ENCODE assay signal across 6 cellular contexts in the genomic region with DNA sequence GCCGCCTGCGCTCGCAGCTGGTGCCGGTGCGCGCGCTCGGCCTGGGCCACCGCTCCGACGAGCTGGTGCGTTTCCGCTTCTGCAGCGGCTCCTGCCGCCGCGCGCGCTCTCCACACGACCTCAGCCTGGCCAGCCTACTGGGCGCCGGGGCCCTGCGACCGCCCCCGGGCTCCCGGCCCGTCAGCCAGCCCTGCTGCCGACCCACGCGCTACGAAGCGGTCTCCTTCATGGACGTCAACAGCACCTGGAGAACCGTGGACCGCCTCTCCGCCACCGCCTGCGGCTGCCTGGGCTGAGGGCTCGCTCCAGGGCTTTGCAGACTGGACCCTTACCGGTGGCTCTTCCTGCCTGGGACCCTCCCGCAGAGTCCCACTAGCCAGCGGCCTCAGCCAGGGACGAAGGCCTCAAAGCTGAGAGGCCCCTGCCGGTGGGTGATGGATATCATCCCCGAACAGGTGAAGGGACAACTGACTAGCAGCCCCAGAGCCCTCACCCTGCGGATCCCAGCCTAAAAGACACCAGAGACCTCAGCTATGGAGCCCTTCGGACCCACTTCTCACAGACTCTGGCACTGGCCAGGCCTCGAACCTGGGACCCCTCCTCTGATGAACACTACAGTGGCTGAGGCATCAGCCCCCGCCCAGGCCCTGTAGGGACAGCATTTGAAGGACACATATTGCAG. TPM values are rescaled to one million over a fixed set of nuclear protein-coding genes. Genes with fewer than 3 reads are reported as not detected.
DNase-seq lines count a peak whose midpoint lies in the region; ATAC-seq, FAIRE-seq and TF ChIP-seq lines count a peak whose summit lies in the region.

No MANE protein-coding gene starts in this region.

- H3K14ac ChIP-seq in H1 (ENCODE audit: insufficient read length) = no peak overlapping the region

- 10% methylated on average over 45 of the region's 49 CpGs; no CpG with 5 or more reads in 1 of the 2 experiments for WGBS in H1 (ENCODE audit: extremely low coverage in 1 of 2, insufficient coverage in 1 of 2, insufficient read length in 1 of 2, insufficient replicate concordance in 2 of 2, low coverage in 1 of 2, low lambda C conversion rate in 2 of 2, missing lambda C conversion rate in 1 of 2), 2 experiments

- H3K4me1 ChIP-seq in H1 (replicated peaks in 1 of 4; ENCODE audit: control insufficient read depth in 3 of 4, insufficient read depth in 4 of 4, low read length in 3 of 4) = peaks cover 13 to 39% (median 31%) of the 10 kb centered on the region in 4 experiments

- peak; percentile 18 to 32; a peak in 2 of 4 replicates for TF ChIP-seq RAD21 in H1 (IDR thresholded peaks at IDR 0.05 in 1 of 2, conservative IDR thresholded peaks at IDR 0.05 in 1 of 2; ENCODE audit: low read depth in 2 of 2, low read length in 2 of 2)

- CTCF ChIA-PET in H1 (lab: Charles Lee; ENCODE audit: partially characterized antibody) = interaction anchor here (1.0 to 18.6 kb wide), 15 partner anchors 8 to 168 kb away, joined by 3 to 618 read pairs (median 20); a partner anchor contains a TSS

- no peak for FAIRE-seq in H1 (lab: Jason Lieb, UNC)

- H3K9ac ChIP-seq in H1 (replicated peaks in 1 of 4; ENCODE audit: extremely low read depth in 1 of 4, low read depth in 3 of 4, low read length in 3 of 4) = peak overlapping the region in 2 of 4 experiments; percentile 8 to 37; a peak in 2 of 7 replicates

- ATAC-seq in Right ventricle myocardium inferior = peak; percentile 24
- no peak for ATAC-seq in HG02763 (IDR thresholded peaks at IDR 0.05; ENCODE audit: unreplicated experiment)

- no peaks in the 10 kb centered on the region; a peak in 1 of 8 replicates for H3K36me3 ChIP-seq in H1 (ENCODE audit: control insufficient read depth in 2 of 4, insufficient read depth in 4 of 4, low read length in 3 of 4)

- H3K4me2 ChIP-seq in H1 (ENCODE audit: insufficient read depth in 1 of 2, low read depth in 2 of 2, low read length in 2 of 2) = peak overlapping the region; percentile 89 to 93

- H2BK20ac ChIP-seq in H1 (ENCODE audit: low read length) = no peak overlapping the region

- peak overlapping the region; percentile 47 for H4K91ac ChIP-seq in H1 (replicated peaks; ENCODE audit: insufficient read length, low read length)

- intact Hi-C loops in Right ventricle myocardium inferior (cut with DNase I) = loop anchor here (10.0 kb wide), 1 partner anchor 102 kb away; no protein-coding TSS in a partner anchor
- intact Hi-C loops in cardiac septum (cut with DNase I) = no loop called here
- intact Hi-C loops in posterior vena cava (cut with DNase I) = loop anchor here in 1 of 2 donors (5.0 kb wide), 1 partner anchor 174 kb away; no protein-coding TSS in a partner anchor

- H3K56ac ChIP-seq in H1 (replicated peaks; ENCODE audit: insufficient read length, low read depth, low read length) = no peak overlapping the region

- H2AK5ac ChIP-seq in H1 (ENCODE audit: low read depth, low read length) = no peak overlapping the region

- H3K4ac ChIP-seq in H1 (replicated peaks; ENCODE audit: insufficient read length, low read depth, low read length) = no peak overlapping the region

- H3K27ac ChIP-seq in H1 (ENCODE audit: low read depth, low read length) = no peak overlapping the region

- H3K9me3 ChIP-seq in H1 (ENCODE audit: insufficient read depth in 2 of 2, low read depth in 1 of 2, low read length in 1 of 2) = no peaks in the 10 kb centered on the region

- H2BK12ac ChIP-seq in H1 (ENCODE audit: low read depth, low read length) = no peak overlapping the region

- POLR2A ChIA-PET in H1 (lab: Charles Lee; ENCODE audit: partially characterized antibody) = interaction anchor here (1.2 to 8.0 kb wide), 2 partner anchors 172 to 214 kb away, joined by 3 to 89 read pairs; no protein-coding TSS in a partner anchor

- H3K27me3 ChIP-seq in H1 (replicated peaks in 1 of 4; ENCODE audit: control insufficient read depth in 3 of 4, extremely low read depth in 1 of 4, insufficient read depth in 3 of 4, low read length in 3 of 4) = peaks cover 0 to 8% (median 4%) of the 10 kb centered on the region in 4 experiments; a peak in 5 of 7 replicates

- no peak for TF ChIP-seq POLR2A in H1 (IDR thresholded peaks at IDR 0.05; ENCODE audit: control extremely low read depth in 1 of 2, low read depth in 2 of 2, low read length in 2 of 2)

- peaks cover 7 to 8% of the 10 kb centered on the region in 2 experiments for H4K20me1 ChIP-seq in H1 (replicated peaks in 1 of 2; ENCODE audit: control insufficient read depth in 1 of 2, insufficient read depth in 2 of 2, low read length in 2 of 2)

- peak overlapping the region; percentile 81; the same call in 1 of the 2 replicates for H2BK15ac ChIP-seq in H1 (ENCODE audit: low read length)

- H2AFZ ChIP-seq in H1 (ENCODE audit: low read length) = no peak overlapping the region; the same call in 1 of the 2 replicates

- peak overlapping the region; percentile 40 to 69 (median 48) for H3K4me3 ChIP-seq in H1 (ENCODE audit: extremely low read depth in 1 of 4, insufficient read depth in 2 of 4, low read depth in 3 of 4, low read length in 4 of 4)

- H3K18ac ChIP-seq in H1 (ENCODE audit: extremely low read depth, low read length) = peak overlapping the region; percentile 51

- H4K5ac ChIP-seq in H1 (ENCODE audit: insufficient read length, low read depth, low read length) = no peak overlapping the region

- peak in 2 of 3 experiments; percentile 29 to 54; a peak in 3 of 4 replicates for TF ChIP-seq CTCF in H1 (IDR thresholded peaks at IDR 0.05; ENCODE audit: control extremely low read depth in 1 of 3, insufficient read depth in 1 of 3, low read depth in 1 of 3, low read length in 3 of 3)

- H3K23me2 ChIP-seq in H1 (ENCODE audit: low read depth, low read length) = peaks cover 11% of the 10 kb centered on the region; the same call in 1 of the 2 replicates

- H3K79me2 ChIP-seq in H1 (ENCODE audit: control insufficient read depth in 1 of 2, insufficient read depth in 2 of 2, low read length in 2 of 2) = no peaks in the 10 kb centered on the region

- H3K23ac ChIP-seq in H1 (ENCODE audit: insufficient read length) = no peak overlapping the region

- no peak overlapping the region for H2BK120ac ChIP-seq in H1 (replicated peaks; ENCODE audit: low read depth, low read length)

- H4K8ac ChIP-seq in H1 (ENCODE audit: extremely low read depth, insufficient read depth, low read length) = no peak overlapping the region

- H2BK5ac ChIP-seq in H1 (ENCODE audit: low read depth, low read length) = peak overlapping the region; percentile 44; the same call in 1 of the 2 replicates

- H3K79me1 ChIP-seq in H1 (ENCODE audit: low read depth, low read length) = no peaks in the 10 kb centered on the region

- TF ChIP-seq EP300 in H1 (IDR thresholded peaks at IDR 0.05; ENCODE audit: borderline replicate concordance in 1 of 2, low read depth in 2 of 2, low read length in 2 of 2) = no peak

- DNase-seq in Right ventricle myocardium inferior (ENCODE audit: missing footprints) (no peak), cardiac septum (ENCODE audit: low spot score) (no peak), H1 (ENCODE audit: low read depth in 1 of 2, low spot score in 2 of 2) (peak in 1 of 2 experiments; percentile 74), posterior vena cava (ENCODE audit: low spot score) (peak; percentile 78), HUDEP-2 (lab: John Stamatoyannopoulos, UW; ENCODE audit: unreplicated experiment in 76 of 76) (no peak)

RNA-seq across cellular contexts. Expression of a gene that starts 3.0 kb away (rescaled TPM):
- total RNA-seq in Right ventricle myocardium inferior (0.49 TPM), cardiac septum (0.70 TPM), posterior vena cava (1 to 10 TPM; 2.5 to 4.2 TPM)
- 22.7 and 23.3 TPM in 2 replicates for total RNA-seq in H1 (2021; fragmentation: NEBNext Ultra II Directional; extraction: Animal tissue kit (Norgen Biotek cat#: 25700))
- 13.5 and 17.4 TPM in 2 replicates for polyA plus RNA-seq in H1 (2011; rRNA removed)
- polyA plus RNA-seq in H1 (2011; cell fraction: cytosol; rRNA removed) = 17.3 TPM
- polyA plus RNA-seq in H1 (2011; cell fraction: nucleus; rRNA removed) = 51.9 TPM
- 9.2 to 17.1 TPM (median 15.6 TPM) in 4 replicates for polyA plus RNA-seq in H1 (2012, experiment 1 of 2)
- 7.0 TPM for polyA plus RNA-seq in H1 (2012, experiment 2 of 2)
- polyA plus RNA-seq in H1 (2013, experiment 1 of 2) = 19.3 TPM
- polyA plus RNA-seq in H1 (2013, experiment 2 of 2) = 19.6 TPM
- 2.1 and 5.6 TPM in 2 replicates for polyA minus RNA-seq in H1 (2011; rRNA and poly(A)+ RNA removed)
- 13.7 TPM for polyA minus RNA-seq in H1 (2011; cell fraction: cytosol; rRNA and poly(A)+ RNA removed)
- polyA minus RNA-seq in H1 (2011; cell fraction: nucleus; rRNA and poly(A)+ RNA removed) = 21.4 TPM

RNA-seq across cellular contexts. Expression of a gene that starts 10.1 kb away (rescaled TPM):
- total RNA-seq in Right ventricle myocardium inferior (56.9 TPM), cardiac septum (60.6 TPM), posterior vena cava (10 to 100 TPM; 20.4 to 21.8 TPM)
- 20.7 and 23.0 TPM in 2 replicates for total RNA-seq in H1 (2021; fragmentation: NEBNext Ultra II Directional; extraction: Animal tissue kit (Norgen Biotek cat#: 25700))
- polyA plus RNA-seq in H1 (2011; rRNA removed) = 27.0 and 29.4 TPM in 2 replicates
- polyA plus RNA-seq in H1 (2011; cell fraction: cytosol; rRNA removed) = 21.9 TPM
- 39.3 TPM for polyA plus RNA-seq in H1 (2011; cell fraction: nucleus; rRNA removed)
- polyA plus RNA-seq in H1 (2012, experiment 1 of 2) = 17.0 to 24.3 TPM (median 21.8 TPM) in 4 replicates
- 28.0 TPM for polyA plus RNA-seq in H1 (2012, experiment 2 of 2)
- 10.8 TPM for polyA plus RNA-seq in H1 (2013, experiment 1 of 2)
- polyA plus RNA-seq in H1 (2013, experiment 2 of 2) = 10.3 TPM
- 47.8 and 49.9 TPM in 2 replicates for polyA minus RNA-seq in H1 (2011; rRNA and poly(A)+ RNA removed)
- 19.0 TPM for polyA minus RNA-seq in H1 (2011; cell fraction: cytosol; rRNA and poly(A)+ RNA removed)
- 22.4 TPM for polyA minus RNA-seq in H1 (2011; cell fraction: nucleus; rRNA and poly(A)+ RNA removed)

RNA-seq across cellular contexts. Expression of a gene that starts 33.2 kb away (rescaled TPM):
- total RNA-seq in Right ventricle myocardium inferior (14.8 TPM), cardiac septum (15.5 TPM), posterior vena cava (10 to 100 TPM; 13.5 to 14.5 TPM)
- total RNA-seq in H1 (2021; fragmentation: NEBNext Ultra II Directional; extraction: Animal tissue kit (Norgen Biotek cat#: 25700)) = 64.9 and 65.3 TPM in 2 replicates
- 92.1 and 163 TPM in 2 replicates for polyA plus RNA-seq in H1 (2011; rRNA removed)
- 86.7 TPM for polyA plus RNA-seq in H1 (2011; cell fraction: cytosol; rRNA removed)
- 239 TPM for polyA plus RNA-seq in H1 (2011; cell fraction: nucleus; rRNA removed)
- polyA plus RNA-seq in H1 (2012, experiment 1 of 2) = 43.5 to 63.1 TPM (median 52.3 TPM) in 4 replicates
- polyA plus RNA-seq in H1 (2012, experiment 2 of 2) = 81.4 TPM
- 39.0 TPM for polyA plus RNA-seq in H1 (2013, experiment 1 of 2)
- 35.0 TPM for polyA plus RNA-seq in H1 (2013, experiment 2 of 2)
- 74.9 and 79.0 TPM in 2 replicates for polyA minus RNA-seq in H1 (2011; rRNA and poly(A)+ RNA removed)
- polyA minus RNA-seq in H1 (2011; cell fraction: cytosol; rRNA and poly(A)+ RNA removed) = 53.3 TPM
- polyA minus RNA-seq in H1 (2011; cell fraction: nucleus; rRNA and poly(A)+ RNA removed) = 78.0 TPM

RNA-seq across cellular contexts. Expression of a gene that starts 38.1 kb away (rescaled TPM):
- total RNA-seq in Right ventricle myocardium inferior (84.5 TPM), cardiac septum (81.6 TPM), posterior vena cava (10 to 100 TPM; 69.4 to 77.4 TPM)
- 105 and 106 TPM in 2 replicates for total RNA-seq in H1 (2021; fragmentation: NEBNext Ultra II Directional; extraction: Animal tissue kit (Norgen Biotek cat#: 25700))
- 302 and 308 TPM in 2 replicates for polyA plus RNA-seq in H1 (2011; rRNA removed)
- polyA plus RNA-seq in H1 (2011; cell fraction: cytosol; rRNA removed) = 184 TPM
- 229 TPM for polyA plus RNA-seq in H1 (2011; cell fraction: nucleus; rRNA removed)
- polyA plus RNA-seq in H1 (2012, experiment 1 of 2) = 67.6 to 121 TPM (median 110 TPM) in 4 replicates
- 213 TPM for polyA plus RNA-seq in H1 (2012, experiment 2 of 2)
- polyA plus RNA-seq in H1 (2013, experiment 1 of 2) = 82.5 TPM
- 103 TPM for polyA plus RNA-seq in H1 (2013, experiment 2 of 2)
- polyA minus RNA-seq in H1 (2011; rRNA and poly(A)+ RNA removed) = 81.0 and 107 TPM in 2 replicates
- polyA minus RNA-seq in H1 (2011; cell fraction: cytosol; rRNA and poly(A)+ RNA removed) = 56.4 TPM
- 57.2 TPM for polyA minus RNA-seq in H1 (2011; cell fraction: nucleus; rRNA and poly(A)+ RNA removed)

RNA-seq across cellular contexts. Expression of a gene that starts 42.4 kb away (rescaled TPM):
- total RNA-seq in Right ventricle myocardium inferior (39.1 TPM), cardiac septum (44.3 TPM), posterior vena cava (10 to 100 TPM; 39.0 to 45.7 TPM)
- 56.5 and 60.6 TPM in 2 replicates for total RNA-seq in H1 (2021; fragmentation: NEBNext Ultra II Directional; extraction: Animal tissue kit (Norgen Biotek cat#: 25700))
- polyA plus RNA-seq in H1 (2011; rRNA removed) = 121 and 152 TPM in 2 replicates
- polyA plus RNA-seq in H1 (2011; cell fraction: cytosol; rRNA removed) = 73.9 TPM
- polyA plus RNA-seq in H1 (2011; cell fraction: nucleus; rRNA removed) = 116 TPM
- 39.4 to 75.9 TPM (median 64.3 TPM) in 4 replicates for polyA plus RNA-seq in H1 (2012, experiment 1 of 2)
- 69.9 TPM for polyA plus RNA-seq in H1 (2012, experiment 2 of 2)
- 41.5 TPM for polyA plus RNA-seq in H1 (2013, experiment 1 of 2)
- polyA plus RNA-seq in H1 (2013, experiment 2 of 2) = 41.4 TPM
- polyA minus RNA-seq in H1 (2011; rRNA and poly(A)+ RNA removed) = 37.6 and 38.8 TPM in 2 replicates
- polyA minus RNA-seq in H1 (2011; cell fraction: cytosol; rRNA and poly(A)+ RNA removed) = 44.5 TPM
- polyA minus RNA-seq in H1 (2011; cell fraction: nucleus; rRNA and poly(A)+ RNA removed) = 39.0 TPM
